Comparison of ENCODE assay signal across 9 cellular contexts in the genomic region with DNA sequence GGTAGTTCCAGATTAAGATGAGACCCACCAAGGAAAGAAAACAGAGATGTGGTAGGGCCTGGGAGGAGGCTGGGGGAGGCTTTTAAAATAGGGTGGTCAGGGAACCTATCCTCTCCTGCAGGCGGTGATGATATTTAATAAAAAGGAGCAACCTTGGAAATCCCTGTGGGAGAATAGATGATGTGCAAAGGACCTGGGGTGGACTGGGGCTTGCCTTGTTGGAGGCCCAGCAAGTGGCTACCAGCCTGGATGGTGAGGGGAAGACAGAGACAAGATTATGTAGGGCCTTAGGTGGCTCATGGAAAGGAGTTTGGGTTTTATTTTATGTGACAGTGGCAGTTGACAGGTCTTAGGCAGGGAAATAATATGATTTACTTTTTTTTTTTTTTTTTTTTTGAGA. TPM values are rescaled to one million over a fixed set of nuclear protein-coding genes. Genes with fewer than 3 reads are reported as not detected.
DNase-seq lines count a peak whose midpoint lies in the region; ATAC-seq and TF ChIP-seq lines count a peak whose summit lies in the region.
"Had no signal": no experiment of that assay in that cellular context is flagged by ENCODE, and none has a peak within 500 bp of the region (broad histone marks: within the 10 kb centered on the region; RNA-seq: fewer than 3 reads in every experiment).

No MANE protein-coding gene starts in this region.

- peak overlapping the region; percentile 92 to 97 for H3K27ac ChIP-seq in right atrium auricular region
- H3K27ac ChIP-seq in heart right ventricle, result peak overlapping the region in 2 of 10 donors; percentile 90 to 95
- no peak overlapping the region for H3K27ac ChIP-seq in mesenchymal stem cell (ENCODE audit: low read length, poor library complexity, severe bottlenecking)
- peak overlapping the region; percentile 97 for H3K27ac ChIP-seq in vagina
- no peak overlapping the region for H3K27ac ChIP-seq in neuronal stem cell (replicated peaks; ENCODE audit: low read length)

- H4K8ac ChIP-seq in mesenchymal stem cell (ENCODE audit: low read length), result no peak overlapping the region
- H4K8ac ChIP-seq in neuronal stem cell (ENCODE audit: low read depth, low read length), result no peak overlapping the region

- H2BK120ac ChIP-seq in mesenchymal stem cell (ENCODE audit: low read depth, low read length) (no peak overlapping the region), neuronal stem cell (ENCODE audit: low read depth, low read length) (no peak overlapping the region)

- in situ Hi-C loops in KBM-7 (cut with MboI; ENCODE audit: low pct_unique_long_range_greater_than_20kb, low sequenced_read_pairs), result loop anchor here (5.0 kb wide), 1 partner anchor 102 kb away; no protein-coding TSS in a partner anchor

- no peak overlapping the region for H2BK5ac ChIP-seq in mesenchymal stem cell (ENCODE audit: low read depth, low read length, poor library complexity, severe bottlenecking)
- no peak overlapping the region for H2BK5ac ChIP-seq in neuronal stem cell (ENCODE audit: low read length)

- no peak for ATAC-seq in heart right ventricle

- peaks cover 51% of the 10 kb centered on the region for H3K4me1 Mint-ChIP-seq in activated naive CD8-positive, alpha-beta T cell treated with anti-CD3 and anti-CD28 coated beads for 36 hours

- H3K4me2 ChIP-seq in mesenchymal stem cell (ENCODE audit: low read length, poor library complexity, severe bottlenecking), result no peak overlapping the region
- H3K4me2 ChIP-seq in neuronal stem cell (ENCODE audit: insufficient read depth, low read length, poor library complexity, severe bottlenecking), result no peak overlapping the region

- H3K36me3 Mint-ChIP-seq in activated naive CD8-positive, alpha-beta T cell treated with anti-CD3 and anti-CD28 coated beads for 36 hours, result peaks cover 31% of the 10 kb centered on the region

- H3K79me1 ChIP-seq in mesenchymal stem cell (replicated peaks; ENCODE audit: low read length, poor library complexity, severe bottlenecking) (peaks cover 22% of the 10 kb centered on the region), neuronal stem cell (ENCODE audit: low read depth, low read length) (peaks cover 10% of the 10 kb centered on the region)

- no peak for TF ChIP-seq POLR2A in vagina (IDR thresholded peaks at IDR 0.05)

- peaks cover 11% of the 10 kb centered on the region for H3K27me3 Mint-ChIP-seq in activated naive CD8-positive, alpha-beta T cell treated with anti-CD3 and anti-CD28 coated beads for 36 hours

- TF ChIP-seq CTCF in right atrium auricular region (IDR thresholded peaks at IDR 0.05) (no peak), heart right ventricle (IDR thresholded peaks at IDR 0.05) (no peak), vagina (IDR thresholded peaks at IDR 0.05) (no peak)

- H3K27ac Mint-ChIP-seq in activated naive CD8-positive, alpha-beta T cell treated with anti-CD3 and anti-CD28 coated beads for 36 hours, result peak overlapping the region; percentile 65

- H3K36me3 ChIP-seq in right atrium auricular region, result peaks cover 16% of the 10 kb centered on the region
- peaks cover 0 to 33% (median 3%) of the 10 kb centered on the region in 9 donors for H3K36me3 ChIP-seq in heart right ventricle
- peaks cover 16 to 24% of the 10 kb centered on the region in 2 experiments for H3K36me3 ChIP-seq in mesenchymal stem cell (ENCODE audit: control insufficient read depth in 1 of 2, insufficient read depth in 2 of 2, low read depth in 1 of 2, low read length in 2 of 2)
- H3K36me3 ChIP-seq in vagina, result peaks cover 0 to 14% of the 10 kb centered on the region in 2 donors
- peaks cover 9 to 22% of the 10 kb centered on the region in 2 donors for H3K36me3 ChIP-seq in neuronal stem cell (replicated peaks in 1 of 2; ENCODE audit: control insufficient read depth in 2 of 2, insufficient read depth in 2 of 2, low read length in 2 of 2)

- peaks cover 0 to 30% of the 10 kb centered on the region in 2 donors for H3K4me1 ChIP-seq in right atrium auricular region
- peaks cover 0 to 35% (median 23%) of the 10 kb centered on the region in 9 donors for H3K4me1 ChIP-seq in heart right ventricle
- peaks cover 4% of the 10 kb centered on the region for H3K4me1 ChIP-seq in mesenchymal stem cell (ENCODE audit: control insufficient read depth, insufficient read depth, low read depth, low read length)
- H3K4me1 ChIP-seq in vagina, result peaks cover 25% of the 10 kb centered on the region
- H3K4me1 ChIP-seq in neuronal stem cell (ENCODE audit: control insufficient read depth in 2 of 2, insufficient read depth in 1 of 2, low read depth in 1 of 2, low read length in 2 of 2), result no peaks in the 10 kb centered on the region

- H3K4ac ChIP-seq in mesenchymal stem cell (ENCODE audit: low read depth in 1 of 2, low read length in 2 of 2) (no peak overlapping the region), neuronal stem cell (ENCODE audit: low read length) (no peak overlapping the region)

- H3K14ac ChIP-seq in mesenchymal stem cell (ENCODE audit: low read length in 2 of 2), result no peak overlapping the region
- no peak overlapping the region for H3K14ac ChIP-seq in neuronal stem cell (ENCODE audit: low read length)

- H3K9ac ChIP-seq in mesenchymal stem cell (ENCODE audit: low read length) (peak overlapping the region; percentile 90), neuronal stem cell (ENCODE audit: low read depth, low read length, poor library complexity) (no peak overlapping the region)

- H2AFZ ChIP-seq in mesenchymal stem cell (ENCODE audit: low read depth, low read length) (no peak overlapping the region), neuronal stem cell (ENCODE audit: low read length) (no peak overlapping the region)

- peak overlapping the region; percentile 93 for H3K4me3 Mint-ChIP-seq in activated naive CD8-positive, alpha-beta T cell treated with anti-CD3 and anti-CD28 coated beads for 36 hours

- WGBS in heart right ventricle, 2 donors, result 100% methylated on average over 1 of the region's 1 CpG
- 96% methylated on average over 1 of the region's 1 CpG for WGBS in mesenchymal stem cell
- WGBS in neuronal stem cell (ENCODE audit: extremely low coverage in 2 of 2, insufficient read length in 2 of 2, insufficient replicate concordance in 1 of 2), 2 donors, result no CpG with 5 or more reads among the region's 1 CpG

- no peaks in the 10 kb centered on the region for H3K9me3 ChIP-seq in right atrium auricular region
- H3K9me3 ChIP-seq in heart right ventricle, result no peaks in the 10 kb centered on the region
- H3K9me3 ChIP-seq in mesenchymal stem cell (ENCODE audit: control insufficient read depth, low read length), result no peaks in the 10 kb centered on the region
- H3K9me3 ChIP-seq in vagina, result no peaks in the 10 kb centered on the region
- no peaks in the 10 kb centered on the region for H3K9me3 ChIP-seq in neuronal stem cell (replicated peaks in 1 of 2; ENCODE audit: control insufficient read depth in 2 of 2, insufficient read depth in 1 of 2, low read depth in 1 of 2, low read length in 2 of 2)

- H2BK12ac ChIP-seq in mesenchymal stem cell (ENCODE audit: low read length in 2 of 2), result no peak overlapping the region
- no peak overlapping the region for H2BK12ac ChIP-seq in neuronal stem cell (ENCODE audit: low read length)

- H3K23ac ChIP-seq in mesenchymal stem cell (ENCODE audit: low read length in 2 of 2) (no peak overlapping the region), neuronal stem cell (ENCODE audit: low read depth, low read length, poor library complexity) (no peak overlapping the region)

- no peak overlapping the region for H2BK15ac ChIP-seq in mesenchymal stem cell (ENCODE audit: low read depth, poor library complexity, severe bottlenecking)
- H2BK15ac ChIP-seq in neuronal stem cell (ENCODE audit: low read length), result no peak overlapping the region

- H2AK5ac ChIP-seq in mesenchymal stem cell (ENCODE audit: low read length, severe bottlenecking), result no peak overlapping the region
- H2AK5ac ChIP-seq in neuronal stem cell (ENCODE audit: low read depth, low read length), result no peak overlapping the region

- H3K4me3 ChIP-seq in right atrium auricular region (no peak overlapping the region), heart right ventricle (peak overlapping the region in 3 of 10 donors; percentile 97 to 99 (median 98)), mesenchymal stem cell (ENCODE audit: insufficient read depth in 1 of 2, low read depth in 1 of 2, low read length in 2 of 2) (no peak overlapping the region), vagina (no peak overlapping the region), neuronal stem cell (ENCODE audit: low read length in 2 of 2) (no peak overlapping the region)

- H3K18ac ChIP-seq in mesenchymal stem cell (ENCODE audit: low read depth in 1 of 2, low read length in 2 of 2) (no peak overlapping the region), neuronal stem cell (ENCODE audit: low read length) (no peak overlapping the region)

- no peak overlapping the region for H4K91ac ChIP-seq in mesenchymal stem cell (ENCODE audit: low read length)
- no peak overlapping the region for H4K91ac ChIP-seq in neuronal stem cell (ENCODE audit: low read depth, low read length, poor library complexity)

- intact Hi-C loops in heart right ventricle (cut with DNase I) (loop anchor here in 8 of 10 donors (5.0 to 10.0 kb wide), 6 partner anchors 97 to 297 kb away; a partner anchor contains a TSS), vagina (cut with DNase I) (loop anchor here (5.0 kb wide), 1 partner anchor 292 kb away; a partner anchor contains a TSS)

- no peaks in the 10 kb centered on the region for H3K27me3 ChIP-seq in right atrium auricular region
- H3K27me3 ChIP-seq in heart right ventricle, result no peaks in the 10 kb centered on the region
- H3K27me3 ChIP-seq in mesenchymal stem cell (ENCODE audit: control insufficient read depth in 1 of 2, insufficient read depth in 1 of 2, low read length in 2 of 2), result no peaks in the 10 kb centered on the region
- no peaks in the 10 kb centered on the region for H3K27me3 ChIP-seq in vagina
- H3K27me3 ChIP-seq in neuronal stem cell (ENCODE audit: control insufficient read depth in 3 of 3, insufficient read depth in 3 of 3, low read depth in 1 of 3, low read length in 3 of 3), result no peaks in the 10 kb centered on the region

- H3K9me3 Mint-ChIP-seq in activated naive CD8-positive, alpha-beta T cell treated with anti-CD3 and anti-CD28 coated beads for 36 hours, result no peaks in the 10 kb centered on the region

- DNase-seq in right atrium auricular region (ENCODE audit: low spot score) (no peak), heart right ventricle (no peak), mesenchymal stem cell (peak; percentile 5), vagina (ENCODE audit: extremely low spot score in 2 of 2) (no peak), KBM-7 (no peak), NCI-H774 (lab: John Stamatoyannopoulos, UW) (no peak), neuronal stem cell (ENCODE audit: low spot score) (no peak)
- DNase-seq in activated naive CD8-positive, alpha-beta T cell treated with anti-CD3 and anti-CD28 coated beads for 36 hours, result no peak
- DNase-seq: activated gamma-delta T cell had no signal

RNA-seq across cellular contexts. Expression of a gene that starts 1.8 kb away (rescaled TPM):
- total RNA-seq in right atrium auricular region (10 to 100 TPM; 30.3 to 31.1 TPM), heart right ventricle (10 to 100 TPM; 27.8 to 40.7 (median 31.7) TPM), vagina (38.5 TPM)
- 10 to 100 TPM; 22.3 to 23.8 TPM for polyA plus RNA-seq in heart right ventricle
- total RNA-seq in activated naive CD8-positive, alpha-beta T cell treated with anti-CD3 and anti-CD28 coated beads for 36 hours, result 10 to 100 TPM; 94.3 to 95.8 TPM
- 18.4 TPM for polyA plus RNA-seq in mesenchymal stem cell (2013, experiment 1 of 2)
- polyA plus RNA-seq in mesenchymal stem cell (2013, experiment 2 of 2), result 16.8 TPM
- 36.5 TPM for polyA plus RNA-seq in neuronal stem cell (2013, experiment 1 of 2)
- 36.0 TPM for polyA plus RNA-seq in neuronal stem cell (2013, experiment 2 of 2)

Comparison
In these comparisons a context has a peak if more than half of its experiments do, and no peak if none do; other contexts are left out.
1. H3K27ac ChIP-seq: peak in right atrium auricular region (2 of 2) and vagina (single experiment); none in mesenchymal stem cell (single experiment) and neuronal stem cell (single experiment).